In the genomic region with DNA sequence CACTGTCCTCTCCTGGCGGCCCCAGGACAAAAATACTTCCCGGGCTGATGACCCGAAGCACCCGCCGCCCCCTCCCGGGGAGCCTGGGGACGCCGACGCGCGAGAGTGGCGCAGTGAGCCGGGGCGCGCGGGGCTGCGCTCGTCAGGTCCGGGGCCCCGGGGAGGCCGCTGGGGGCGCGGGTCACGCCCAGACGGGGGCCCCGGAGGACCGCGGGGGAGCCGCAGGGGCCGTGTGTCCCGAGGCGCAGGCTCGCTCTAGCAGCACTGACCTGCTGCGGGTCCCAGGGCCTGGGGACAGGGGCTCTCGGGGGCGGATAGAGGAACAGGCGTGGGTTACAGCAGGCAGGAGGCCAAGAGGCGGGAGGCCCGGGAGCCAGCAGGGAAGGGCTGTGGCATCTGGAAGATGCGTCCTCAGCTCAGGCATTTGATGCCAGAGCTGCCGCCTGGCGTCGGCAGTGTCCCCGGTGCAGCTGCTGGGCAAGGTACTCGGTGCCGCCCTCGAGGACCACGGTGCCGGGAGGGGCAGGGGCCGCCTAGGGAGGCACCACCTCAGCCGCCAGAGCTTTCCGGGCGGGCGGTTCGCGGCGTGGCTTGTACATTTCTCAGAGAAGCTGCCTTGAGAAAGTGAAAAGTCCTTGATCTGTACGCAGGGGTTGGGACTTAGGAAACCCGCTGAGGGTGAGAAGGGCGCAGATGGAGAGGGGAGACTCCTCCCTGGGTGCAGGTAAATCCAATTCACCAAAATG, we compare ENCODE assay signal across 9 cellular contexts. TPM values are rescaled to one million over a fixed set of nuclear protein-coding genes. Genes with fewer than 3 reads are reported as not detected.
DNase-seq lines count a peak whose midpoint lies in the region; ATAC-seq and TF ChIP-seq lines count a peak whose summit lies in the region.
"Had no signal": no experiment of that assay in that cellular context is flagged by ENCODE, and none has a peak within 500 bp of the region (broad histone marks: within the 10 kb centered on the region; RNA-seq: fewer than 3 reads in every experiment).

No MANE protein-coding gene starts in this region.

- intact Hi-C loops in PC-9 (cut with micrococcal nuclease; ENCODE audit: unreplicated experiment), result no loop called here

- no TSS peak for BruUV-seq in PC-9 (replicated peaks; lab: Mats Ljungman, UMichigan)

- H3K4me3 Mint-ChIP-seq in stimulated activated effector memory CD8-positive, alpha-beta T cell treated with anti-CD3 and anti-CD28 coated beads, Interleukin-12 subunit alpha, Interleukin-12 subunit beta, amount 100 ng/mL, for 72 hours, result peak overlapping the region; percentile 63

- H3K4me1 Mint-ChIP-seq in stimulated activated effector memory CD8-positive, alpha-beta T cell treated with anti-CD3 and anti-CD28 coated beads, Interleukin-12 subunit alpha, Interleukin-12 subunit beta, amount 100 ng/mL, for 72 hours, result peaks cover 7% of the 10 kb centered on the region

- no peaks in the 10 kb centered on the region for H3K9me2 ChIP-seq in PC-9 (ENCODE audit: insufficient read depth)

- peaks cover 72% of the 10 kb centered on the region for H3K27me3 ChIP-seq in PC-9 (ENCODE audit: insufficient read depth, low read depth)

- peak overlapping the region; percentile 35; the same call in 1 of the 2 replicates for H3K4me3 ChIP-seq in PC-9
- H3K4me3 ChIP-seq in cardiac fibroblast (replicated peaks in 1 of 2; ENCODE audit: low read depth in 2 of 2, low read length in 2 of 2), result peak overlapping the region; percentile 37 to 42

- peak; percentile 60 for ATAC-seq in stimulated activated effector memory CD8-positive, alpha-beta T cell treated with anti-CD3 and anti-CD28 coated beads, Interleukin-12 subunit alpha, Interleukin-12 subunit beta, amount 100 ng/mL, for 72 hours
- ATAC-seq in GM18520 (IDR thresholded peaks at IDR 0.05; ENCODE audit: unreplicated experiment), result no peak

- TF ChIP-seq CTCF in PC-9 (conservative IDR thresholded peaks at IDR 0.05), result no peak
- TF ChIP-seq CTCF in cardiac fibroblast (IDR thresholded peaks at IDR 0.05; ENCODE audit: low read depth, low read length), result no peak

- H2AFZ ChIP-seq in PC-9, result no peak overlapping the region

- H3K36me3 ChIP-seq in PC-9 (ENCODE audit: low read depth), result no peaks in the 10 kb centered on the region

- H3K27ac ChIP-seq in PC-9, result no peak overlapping the region
- H3K27ac ChIP-seq: epithelial cell of prostate had no signal

- H3K9me3 ChIP-seq in PC-9 (ENCODE audit: insufficient read depth, low read depth), result no peaks in the 10 kb centered on the region

- H3K79me2 ChIP-seq in PC-9 (ENCODE audit: low read depth), result no peaks in the 10 kb centered on the region

- no peaks in the 10 kb centered on the region for H3K36me3 Mint-ChIP-seq in stimulated activated effector memory CD8-positive, alpha-beta T cell treated with anti-CD3 and anti-CD28 coated beads, Interleukin-12 subunit alpha, Interleukin-12 subunit beta, amount 100 ng/mL, for 72 hours

- no peaks in the 10 kb centered on the region for H4K20me1 ChIP-seq in PC-9 (ENCODE audit: insufficient read depth)

- H3K4me2 ChIP-seq in PC-9, result peak overlapping the region; percentile 62

- no peaks in the 10 kb centered on the region for H3K9me3 Mint-ChIP-seq in stimulated activated effector memory CD8-positive, alpha-beta T cell treated with anti-CD3 and anti-CD28 coated beads, Interleukin-12 subunit alpha, Interleukin-12 subunit beta, amount 100 ng/mL, for 72 hours

- no peaks in the 10 kb centered on the region for H3K4me1 ChIP-seq in PC-9 (replicated peaks; ENCODE audit: insufficient read depth)

- H3F3A ChIP-seq in PC-9 (ENCODE audit: insufficient read depth, low read depth), result no peaks in the 10 kb centered on the region

- POLR2A ChIA-PET in PC-9 (lab: Charles Lee; ENCODE audit: unreplicated experiment), result interaction anchor here (0.6 kb wide), 2 partner anchors 37 to 681 kb away, joined by 6 read pairs; a partner anchor contains a TSS

- H3K27ac Mint-ChIP-seq in stimulated activated effector memory CD8-positive, alpha-beta T cell treated with anti-CD3 and anti-CD28 coated beads, Interleukin-12 subunit alpha, Interleukin-12 subunit beta, amount 100 ng/mL, for 72 hours, result no peak overlapping the region

- CTCF ChIA-PET in PC-9 (lab: Charles Lee), result interaction anchor here (0.5 to 1.8 kb wide), 2 partner anchors 11 to 512 kb away, joined by 4 to 23 read pairs; no protein-coding TSS in a partner anchor

- peak; percentile 32 to 37 for DNase-seq in stimulated activated CD4-positive, alpha-beta T cell treated with anti-CD3 and anti-CD28 coated beads, Interleukin-2, amount 100 ng/mL, for 24 hours
- DNase-seq in stimulated activated CD4-positive, alpha-beta T cell treated with anti-CD3 and anti-CD28 coated beads, Interleukin-4, amount 100 ng/mL, for 4 hours, result no peak
- peak in 1 of 2 experiments; percentile 63 for DNase-seq in PC-9
- peak; percentile 39 to 40 for DNase-seq in cardiac fibroblast (ENCODE audit: low read depth in 2 of 2)
- peak; percentile 83 for DNase-seq in left kidney (ENCODE audit: low read depth, low spot score)
- DNase-seq in stimulated activated effector memory CD8-positive, alpha-beta T cell treated with anti-CD3 and anti-CD28 coated beads, Interleukin-12 subunit alpha, Interleukin-12 subunit beta, amount 100 ng/mL, for 72 hours (ENCODE audit: low spot score in 2 of 2), result peak in 1 of 2 donors; percentile 52
- DNase-seq in glomerular visceral epithelial cell (ENCODE audit: extremely low spot score), result no peak

RNA-seq across cellular contexts. Expression of a gene that starts 1.2 kb away (rescaled TPM):
- total RNA-seq in PC-9 (2021), result 33.1 and 50.2 TPM in 2 replicates

RNA-seq across cellular contexts. Expression of a gene that starts 35.9 kb away (rescaled TPM):
- 16.3 and 21.1 TPM in 2 replicates for total RNA-seq in PC-9 (2021)

Comparison
In these comparisons a context has a peak if more than half of its experiments do, and no peak if none do; other contexts are left out.
1. DNase-seq: peak in stimulated activated CD4-positive, alpha-beta T cell treated with anti-CD3 and anti-CD28 coated beads, Interleukin-2, amount 100 ng/mL, for 24 hours (2 of 2), cardiac fibroblast (2 of 2) and left kidney (single experiment); none in stimulated activated CD4-positive, alpha-beta T cell treated with anti-CD3 and anti-CD28 coated beads, Interleukin-4, amount 100 ng/mL, for 4 hours (0 of 2) and glomerular visceral epithelial cell (single experiment).